In genomic region chr5:170565077-170565476, GRCh38 we compare ENCODE assay signal across 25 cellular contexts.
A peak's percentile ranks its signal among the peaks of the same experiment; 100 is the strongest.
DNase-seq lines count a peak whose midpoint lies in the region; ATAC-seq and TF ChIP-seq lines count a peak whose summit lies in the region.
"Had no signal": no experiment of that assay in that cellular context is flagged by ENCODE, and none has a peak within 500 bp of the region (broad histone marks: within the 10 kb centered on the region; RNA-seq: fewer than 3 reads in every experiment).

No MANE protein-coding gene starts in this region.

- no peak for ATAC-seq in GM21381 (IDR thresholded peaks at IDR 0.05; ENCODE audit: unreplicated experiment)
- no peak for ATAC-seq in left colon
- ATAC-seq: activated CD8-positive, alpha-beta T cell treated with anti-CD3 and anti-CD28 coated beads for 36 hours; activated T-cell treated with anti-CD3 and anti-CD28 coated beads, Interleukin-2, amount 50 U/mL, for 4 hours; natural killer cell; PC-3 had no signal

- H3K9me3 Mint-ChIP-seq in neural crest cell: no peaks in the 10 kb centered on the region
- H3K9me3 Mint-ChIP-seq: activated B cell treated with CpG ODN at 0.5 μM for 24 hours; activated CD8-positive, alpha-beta T cell treated with anti-CD3 and anti-CD28 coated beads for 36 hours; activated naive CD4-positive, alpha-beta T cell treated with anti-CD3 and anti-CD28 coated beads, Interleukin-2, amount 50 U/mL, for 24 hours; activated T-cell treated with anti-CD3 and anti-CD28 coated beads, Interleukin-2, amount 50 U/mL, for 4 hours; CD4-positive, alpha-beta memory T cell; natural killer cell had no signal

- no peaks in the 10 kb centered on the region for H3K36me3 Mint-ChIP-seq in neural crest cell (ENCODE audit: low read depth)
- H3K36me3 Mint-ChIP-seq: activated naive CD4-positive, alpha-beta T cell treated with anti-CD3 and anti-CD28 coated beads, Interleukin-2, amount 50 U/mL, for 24 hours; CD4-positive, alpha-beta memory T cell; natural killer cell had no signal

- peaks cover 5% of the 10 kb centered on the region for H3K27me3 Mint-ChIP-seq in neural crest cell (ENCODE audit: low read depth)

- H3K27ac Mint-ChIP-seq in neural crest cell (ENCODE audit: unreplicated experiment): no peak overlapping the region
- H3K27ac Mint-ChIP-seq: activated B cell treated with CpG ODN at 0.5 μM for 24 hours; activated CD8-positive, alpha-beta T cell treated with anti-CD3 and anti-CD28 coated beads for 36 hours; activated naive CD4-positive, alpha-beta T cell treated with anti-CD3 and anti-CD28 coated beads, Interleukin-2, amount 50 U/mL, for 24 hours; CD4-positive, alpha-beta memory T cell; natural killer cell had no signal

- peaks cover 0 to 2% (median 0%) of the 10 kb centered on the region in 45 donors for H3K27me3 ChIP-seq in dorsolateral prefrontal cortex
- H3K27me3 ChIP-seq: colonic mucosa, SJSA1 had no signal

- H3K27ac ChIP-seq in dorsolateral prefrontal cortex: peak overlapping the region in 45 of 59 donors; percentile 3 to 81 (median 60)
- H3K27ac ChIP-seq: colonic mucosa, KMS-11, SJSA1, suprapubic skin had no signal

- no peak overlapping the region for H3K4me3 Mint-ChIP-seq in neural crest cell
- H3K4me3 Mint-ChIP-seq: activated B cell treated with CpG ODN at 0.5 μM for 24 hours; activated CD8-positive, alpha-beta T cell treated with anti-CD3 and anti-CD28 coated beads for 36 hours; activated naive CD4-positive, alpha-beta T cell treated with anti-CD3 and anti-CD28 coated beads, Interleukin-2, amount 50 U/mL, for 24 hours; activated T-cell treated with anti-CD3 and anti-CD28 coated beads, Interleukin-2, amount 50 U/mL, for 4 hours; CD4-positive, alpha-beta memory T cell; natural killer cell had no signal

- DNase-seq in C1 segment of cervical spinal cord (lab: John Stamatoyannopoulos, UW) (peak in 12 of 14 donors; percentile 20 to 75 (median 50)), NCI-H526 treated with DMSO at 0.1 percent for 48 hours (lab: John Stamatoyannopoulos, UW) (peak; percentile 45), dorsolateral prefrontal cortex (peak in 6 of 10 donors; percentile 55 to 84 (median 65)), neural crest cell (ENCODE audit: low read depth, low spot score) (peak; percentile 28), 8988T (no peak), left colon (no peak)
- no peak for DNase-seq in activated CD4-positive, alpha-beta T cell treated with anti-CD3 and anti-CD28 coated beads for 1 hour
- DNase-seq: activated B cell treated with CpG ODN at 0.5 μM for 24 hours; activated CD8-positive, alpha-beta T cell treated with anti-CD3 and anti-CD28 coated beads for 36 hours; activated T-cell treated with anti-CD3 and anti-CD28 coated beads, Interleukin-2, amount 50 U/mL, for 4 hours; CD4-positive, alpha-beta memory T cell; colonic mucosa; DMS53; mesenchymal stem cell; natural killer cell; NCI-H1048; NCI-H2081 treated with DMSO at 0.1 percent for 48 hours; NCI-H82; PC-3; stimulated activated CD8-positive, alpha-beta memory T cell treated with anti-CD3 and anti-CD28 coated beads, Interleukin-4, amount 100 ng/mL, for 48 hours had no signal

- H3K4me1 Mint-ChIP-seq in neural crest cell: peaks cover 10% of the 10 kb centered on the region
- H3K4me1 Mint-ChIP-seq: activated B cell treated with CpG ODN at 0.5 μM for 24 hours; activated naive CD4-positive, alpha-beta T cell treated with anti-CD3 and anti-CD28 coated beads, Interleukin-2, amount 50 U/mL, for 24 hours; natural killer cell had no signal

- intact Hi-C loops in dorsolateral prefrontal cortex (cut with DNase I): loop anchor here in 1 of 2 donors (5.0 kb wide), 2 partner anchors 37 to 43 kb away; no protein-coding TSS in a partner anchor
- intact Hi-C loops in left colon (cut with DNase I, micrococcal nuclease): no loop called here

- TF ChIP-seq CTCF in dorsolateral prefrontal cortex (IDR thresholded peaks at IDR 0.05 in 54 of 56, conservative IDR thresholded peaks at IDR 0.05 in 2 of 56; ENCODE audit: low read depth in 1 of 56, partially characterized antibody in 56 of 56): peak in 1 of 56 donors; percentile 10
- TF ChIP-seq CTCF in neural crest cell (conservative IDR thresholded peaks at IDR 0.05): no peak

- no peak overlapping the region for H3K4me3 ChIP-seq in dorsolateral prefrontal cortex
- H3K4me3 ChIP-seq: colonic mucosa, SJSA1, suprapubic skin had no signal

Comparison
In these comparisons a context has a peak if more than half of its experiments do, and no peak if none do; other contexts are left out.
1. DNase-seq: peak in C1 segment of cervical spinal cord (12 of 14), NCI-H526 treated with DMSO at 0.1 percent for 48 hours (single experiment), dorsolateral prefrontal cortex (6 of 10) and neural crest cell (single experiment); none in 8988T (single experiment), activated CD4-positive, alpha-beta T cell treated with anti-CD3 and anti-CD28 coated beads for 1 hour (single experiment) and left colon (0 of 2).